ENCODE assay signal across 1 cellular context in genomic region chr4:83605744-83606172, GRCh38.
TF ChIP-seq lines count a peak whose summit lies in the region.

No MANE protein-coding gene starts in this region.

TF ChIP-seq in GM23338, 12 proteins besides CTCF, POLR2A, EP300 and RAD21 (continued from another document):
- TF ChIP-seq REST (IDR thresholded peaks at IDR 0.05; ENCODE audit: unreplicated experiment), result no peak
- TF ChIP-seq ZNF462 (CRISPR knock-in tag; IDR thresholded peaks at IDR 0.05), result no peak
- TF ChIP-seq EZH2phosphoT487 (IDR thresholded peaks at IDR 0.05; ENCODE audit: unreplicated experiment), result no peak
- no peak for TF ChIP-seq STAT1 (IDR thresholded peaks at IDR 0.05; ENCODE audit: unreplicated experiment)
- no peak for TF ChIP-seq ZNF331 (CRISPR knock-in tag; IDR thresholded peaks at IDR 0.05; ENCODE audit: low read depth)
- TF ChIP-seq NANOG (IDR thresholded peaks at IDR 0.05; ENCODE audit: borderline replicate concordance), result no peak
